1 cellular context compared by ENCODE assay signal in genomic region chr19:55440411-55441105, GRCh38.
TF ChIP-seq lines count a peak whose summit lies in the region.

No MANE protein-coding gene starts in this region.

TF ChIP-seq in HEK293, 187 proteins besides CTCF, POLR2A, EP300 and RAD21 (continued from another document):
- TF ChIP-seq ZNF416 (tag by site-specific recombination; IDR thresholded peaks at IDR 0.05): no peak
- no peak for TF ChIP-seq ZBTB17 (tag by site-specific recombination; IDR thresholded peaks at IDR 0.05)
- no peak for TF ChIP-seq ZNF518A (tag by site-specific recombination; conservative IDR thresholded peaks at IDR 0.05; ENCODE audit: low read depth)
- no peak for TF ChIP-seq FEZF1 (tag by site-specific recombination; IDR thresholded peaks at IDR 0.05)
- no peak for TF ChIP-seq ZNF366 (tag by site-specific recombination; conservative IDR thresholded peaks at IDR 0.05)
- TF ChIP-seq ZBTB49 (tag by site-specific recombination; IDR thresholded peaks at IDR 0.05; ENCODE audit: low read depth): no peak
- no peak for TF ChIP-seq ZNF510 (tag by site-specific recombination; IDR thresholded peaks at IDR 0.05; ENCODE audit: insufficient replicate concordance)
- no peak for TF ChIP-seq ZBTB10 (tag by site-specific recombination; IDR thresholded peaks at IDR 0.05)
